1 cellular context compared by ENCODE assay signal in genomic region chr1:117359560-117360289, GRCh38.
TF ChIP-seq lines count a peak whose summit lies in the region.

No MANE protein-coding gene starts in this region.

TF ChIP-seq in WTC11, 78 proteins besides CTCF, POLR2A, EP300 and RAD21 (continued from another document):
- TF ChIP-seq USF2 (CRISPR knock-in tag; IDR thresholded peaks at IDR 0.05) (no peak), ATF2 (CRISPR knock-in tag; IDR thresholded peaks at IDR 0.05; ENCODE audit: borderline replicate concordance, low read depth) (no peak), ZNF416 (CRISPR knock-in tag; IDR thresholded peaks at IDR 0.05) (no peak), ZBTB43 (CRISPR knock-in tag; IDR thresholded peaks at IDR 0.05) (no peak)
